ENCODE assay signal across 28 cellular contexts in genomic region chr15:79314186-79314585, GRCh38. TPM values are rescaled to one million over a fixed set of nuclear protein-coding genes. Genes with fewer than 3 reads are reported as not detected.
DNase-seq lines count a peak whose midpoint lies in the region; ATAC-seq and TF ChIP-seq lines count a peak whose summit lies in the region.
"Had no signal": no experiment of that assay in that cellular context is flagged by ENCODE, and none has a peak within 500 bp of the region (broad histone marks: within the 10 kb centered on the region; RNA-seq: fewer than 3 reads in every experiment).

No MANE protein-coding gene starts in this region.

- CTCF ChIA-PET in OCI-LY7 (lab: Charles Lee; ENCODE audit: unreplicated experiment) = no interaction called here

- TSS peak; percentile 21 for BruUV-seq in OCI-LY7 (replicated peaks; lab: Mats Ljungman, UMichigan)

- peaks cover 0 to 1% (median 0%) of the 10 kb centered on the region in 7 donors for H3K9me3 Mint-ChIP-seq in CD4-positive, CD25-positive, alpha-beta regulatory T cell
- no peaks in the 10 kb centered on the region for H3K9me3 Mint-ChIP-seq in chondrocyte (ENCODE audit: low read depth)
- H3K9me3 Mint-ChIP-seq: activated CD4-positive, alpha-beta memory T cell treated with anti-CD3 and anti-CD28 coated beads for 36 hours; activated naive CD4-positive, alpha-beta T cell treated with anti-CD3 and anti-CD28 coated beads, Interleukin-2, amount 50 U/mL, for 72 hours; immature natural killer cell; stimulated activated naive CD8-positive, alpha-beta T cell treated with anti-CD3 and anti-CD28 coated beads, Interleukin-15, amount 100 ng/mL, for 72 hours had no signal

- no peaks in the 10 kb centered on the region for H3K9me3 ChIP-seq in CD4-positive, CD25-positive, alpha-beta regulatory T cell (ENCODE audit: control insufficient read depth in 2 of 2, low read length in 2 of 2)
- no peaks in the 10 kb centered on the region for H3K9me3 ChIP-seq in OCI-LY7 (ENCODE audit: low read length)
- H3K9me3 ChIP-seq: ascending aorta, MG63, prostate gland had no signal

- H3K36me3 ChIP-seq in CD4-positive, CD25-positive, alpha-beta regulatory T cell (ENCODE audit: control insufficient read depth, insufficient read depth, low read length) = peaks cover 57% of the 10 kb centered on the region
- H3K36me3 ChIP-seq in OCI-LY7 (ENCODE audit: insufficient read depth, low read length) = peaks cover 70% of the 10 kb centered on the region
- H3K36me3 ChIP-seq: prostate gland had no signal

- intact Hi-C loops in OCI-LY7 (cut with micrococcal nuclease; ENCODE audit: unreplicated experiment) = loop anchor here (5.0 kb wide), 1 partner anchor 1673 kb away; the partner anchor contains the start of gene MESD

- H3K27ac ChIP-seq in CD4-positive, CD25-positive, alpha-beta regulatory T cell (ENCODE audit: insufficient read depth, low read length, poor library complexity, severe bottlenecking) = no peak overlapping the region
- H3K27ac ChIP-seq in OCI-LY7 (ENCODE audit: low read depth, low read length, poor library complexity, severe bottlenecking) = no peak overlapping the region
- H3K27ac ChIP-seq in skin epidermis = peak overlapping the region in 16 of 21 experiments; percentile 9 to 74 (median 64)
- H3K27ac ChIP-seq: ascending aorta, prostate gland, tibial nerve had no signal

- no peak overlapping the region for H3K27ac Mint-ChIP-seq in CD4-positive, CD25-positive, alpha-beta regulatory T cell
- H3K27ac Mint-ChIP-seq in chondrocyte (ENCODE audit: unreplicated experiment) = no peak overlapping the region
- H3K27ac Mint-ChIP-seq: activated CD4-positive, alpha-beta memory T cell treated with anti-CD3 and anti-CD28 coated beads for 36 hours; immature natural killer cell had no signal

- H3K4me1 Mint-ChIP-seq in CD4-positive, CD25-positive, alpha-beta regulatory T cell = peaks cover 15 to 71% (median 50%) of the 10 kb centered on the region in 4 donors
- H3K4me1 Mint-ChIP-seq in chondrocyte (ENCODE audit: low read depth) = peaks cover 43% of the 10 kb centered on the region

- no peak for ATAC-seq in CD4-positive, CD25-positive, alpha-beta regulatory T cell (ENCODE audit: low read depth in 2 of 2)
- ATAC-seq: activated naive CD4-positive, alpha-beta T cell treated with anti-CD3 and anti-CD28 coated beads, Interleukin-2, amount 50 U/mL, for 72 hours; stimulated activated naive CD8-positive, alpha-beta T cell treated with anti-CD3 and anti-CD28 coated beads, Interleukin-15, amount 100 ng/mL, for 72 hours had no signal

- peak overlapping the region in 3 of 4 donors; percentile 0 to 91 (median 67) for H3K4me3 Mint-ChIP-seq in CD4-positive, CD25-positive, alpha-beta regulatory T cell
- peak overlapping the region; percentile 13 for H3K4me3 Mint-ChIP-seq in chondrocyte (ENCODE audit: unreplicated experiment)
- H3K4me3 Mint-ChIP-seq: activated CD4-positive, alpha-beta memory T cell treated with anti-CD3 and anti-CD28 coated beads for 36 hours; stimulated activated naive CD8-positive, alpha-beta T cell treated with anti-CD3 and anti-CD28 coated beads, Interleukin-15, amount 100 ng/mL, for 72 hours had no signal

- no peaks in the 10 kb centered on the region for H3K9me2 ChIP-seq in OCI-LY7 (ENCODE audit: insufficient read depth, low read length)

- H3K4me3 ChIP-seq in CD4-positive, CD25-positive, alpha-beta regulatory T cell (ENCODE audit: low read depth, low read length) = no peak overlapping the region
- H3K4me3 ChIP-seq in OCI-LY7 (ENCODE audit: low read depth, low read length, poor library complexity, severe bottlenecking) = no peak overlapping the region
- H3K4me3 ChIP-seq in skin epidermis = no peak overlapping the region
- H3K4me3 ChIP-seq: ascending aorta, MG63, prostate gland, tibial nerve had no signal

- H3K36me3 Mint-ChIP-seq in CD4-positive, CD25-positive, alpha-beta regulatory T cell = peaks cover 62% of the 10 kb centered on the region
- peaks cover 58% of the 10 kb centered on the region for H3K36me3 Mint-ChIP-seq in chondrocyte (ENCODE audit: low read depth)

- peaks cover 8% of the 10 kb centered on the region for H3K27me3 Mint-ChIP-seq in CD4-positive, CD25-positive, alpha-beta regulatory T cell
- H3K27me3 Mint-ChIP-seq in chondrocyte (ENCODE audit: low read depth) = peaks cover 7% of the 10 kb centered on the region

- H4K20me1 ChIP-seq in OCI-LY7 (ENCODE audit: insufficient read depth, low read length) = 0 out of 2 replicates have a peak, but pooled peaks cover 8% of the 10 kb centered on the region

- TF ChIP-seq CTCF in OCI-LY7 (conservative IDR thresholded peaks at IDR 0.05; ENCODE audit: low read length) (no peak), chondrocyte (IDR thresholded peaks at IDR 0.05) (no peak)

- peaks cover 26% of the 10 kb centered on the region for H3K4me1 ChIP-seq in CD4-positive, CD25-positive, alpha-beta regulatory T cell (ENCODE audit: control insufficient read depth, insufficient read depth, low read length, poor library complexity, severe bottlenecking)
- H3K4me1 ChIP-seq in OCI-LY7 (ENCODE audit: insufficient read depth, low read length, poor library complexity, severe bottlenecking) = peaks cover 17% of the 10 kb centered on the region
- H3K4me1 ChIP-seq: prostate gland had no signal

- POLR2A ChIA-PET in OCI-LY7 (lab: Charles Lee) = interaction anchor here (0.6 kb wide), 1 partner anchor 1222 kb away, joined by 3 read pairs; no protein-coding TSS in a partner anchor

- no peak overlapping the region for H3K4me2 ChIP-seq in OCI-LY7 (ENCODE audit: low read length)

- no peak overlapping the region for H2AFZ ChIP-seq in OCI-LY7 (ENCODE audit: low read length)

- H3K79me2 ChIP-seq in OCI-LY7 (ENCODE audit: insufficient read depth, low read depth, low read length) = peaks cover 19% of the 10 kb centered on the region

- DNase-seq in CD4-positive, CD25-positive, alpha-beta regulatory T cell = no peak
- DNase-seq in OCI-LY7 (ENCODE audit: low spot score) = no peak
- no peak for DNase-seq in chondrocyte (ENCODE audit: low spot score)
- no peak for DNase-seq in NCI-H1417 (lab: John Stamatoyannopoulos, UW)
- DNase-seq in stimulated activated CD4-positive, alpha-beta T cell treated with anti-CD3 and anti-CD28 coated beads, Interleukin-15, amount 100 ng/mL, for 24 hours = no peak
- DNase-seq in cerebellar cortex (ENCODE audit: low spot score) = no peak
- DNase-seq: activated CD4-positive, alpha-beta memory T cell treated with anti-CD3 and anti-CD28 coated beads for 36 hours; activated CD8-positive, alpha-beta memory T cell treated with anti-CD3 and anti-CD28 coated beads, Interleukin-2, amount 50 U/mL, for 4 hours; central memory CD4-positive, alpha-beta T cell; dermis blood vessel endothelial cell; DMS 273 treated with DMSO at 0.1 percent for 48 hours; H7; hypothalamus; immature natural killer cell; mesenchymal stem cell; MG63; NCI-H1417 treated with DMSO at 0.1 percent for 48 hours; NCI-H2081 treated with DMSO at 0.1 percent for 48 hours; NCI-H226; NCI-H748 treated with DMSO at 0.1 percent for 48 hours; RPMI8226; stimulated activated naive CD8-positive, alpha-beta T cell treated with anti-CD3 and anti-CD28 coated beads, Interleukin-15, amount 100 ng/mL, for 72 hours had no signal

- no peaks in the 10 kb centered on the region for H3K27me3 ChIP-seq in CD4-positive, CD25-positive, alpha-beta regulatory T cell (ENCODE audit: control insufficient read depth, insufficient read depth, low read length)
- H3K27me3 ChIP-seq: ascending aorta, tibial nerve had no signal

RNA-seq across cellular contexts. Expression of gene TMED3, which starts 3.3 kb away (rescaled TPM):
- 15.5 TPM for total RNA-seq in CD4-positive, CD25-positive, alpha-beta regulatory T cell
- 10 to 100 TPM; 58.1 to 69.4 (median 64.1) TPM for polyA plus RNA-seq in CD4-positive, CD25-positive, alpha-beta regulatory T cell
- total RNA-seq in OCI-LY7 (2014; rRNA removed; shearing (Covaris generic)) = 51.5 and 55.9 TPM in 2 replicates
- total RNA-seq in OCI-LY7 (2022) (31.5 and 33.2 TPM in 2 replicates), chondrocyte (136 to 182 TPM (median 174 TPM) in 3 replicates)

RNA-seq across cellular contexts. Expression of gene ANKRD34C, which starts 31.7 kb away (rescaled TPM):
- total RNA-seq in CD4-positive, CD25-positive, alpha-beta regulatory T cell = not detected
- polyA plus RNA-seq in CD4-positive, CD25-positive, alpha-beta regulatory T cell = not detected
- total RNA-seq in OCI-LY7 (2014; rRNA removed; shearing (Covaris generic)) = not detected in 2 replicates
- not detected in 2 replicates for total RNA-seq in OCI-LY7 (2022)
- total RNA-seq in chondrocyte = 0.07 to 1.3 TPM (median 0.92 TPM) in 3 replicates
- total RNA-seq: activated CD4-positive, alpha-beta memory T cell treated with anti-CD3 and anti-CD28 coated beads for 36 hours; activated naive CD4-positive, alpha-beta T cell treated with anti-CD3 and anti-CD28 coated beads, Interleukin-2, amount 50 U/mL, for 72 hours; ascending aorta; dermis blood vessel endothelial cell; H7; prostate gland; T-helper 1 cell treated with Interleukin-12 subunit alpha and Interleukin-12 subunit beta and Interleukin-4 antibody, amounts not matched to agents 30 ng/mL and 1 ng/mL, for 36 hours; tibial nerve had no signal
- polyA plus RNA-seq: immature natural killer cell had no signal

Comparison
In these comparisons a context has a peak if more than half of its experiments do, and no peak if none do; other contexts are left out.
1. H3K27ac ChIP-seq: peak in skin epidermis (16 of 21); none in CD4-positive, CD25-positive, alpha-beta regulatory T cell (single experiment) and OCI-LY7 (single experiment).